ENCODE assay signal across 16 cellular contexts in the genomic region with DNA sequence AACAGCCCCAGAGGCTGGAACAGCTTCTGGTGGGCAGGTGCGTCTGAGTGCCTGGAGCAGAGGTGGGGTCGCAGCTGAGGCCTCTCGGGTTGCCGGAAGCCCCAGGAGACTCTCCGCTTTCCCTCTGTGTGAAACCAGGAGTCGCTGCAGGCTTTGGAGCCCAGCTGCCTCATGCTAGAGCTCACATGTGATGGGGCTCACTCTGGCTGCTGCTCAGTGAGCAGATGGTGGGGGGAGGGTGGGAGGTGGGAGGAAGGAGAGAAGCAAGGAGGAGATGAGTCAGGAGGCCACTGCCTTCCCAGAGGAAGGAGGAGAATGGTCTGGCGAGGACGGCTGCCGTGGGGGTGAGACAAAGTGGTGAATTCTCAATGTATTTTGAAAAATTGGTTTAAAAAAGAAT.
A peak's percentile ranks its signal among the peaks of the same experiment; 100 is the strongest.
DNase-seq lines count a peak whose midpoint lies in the region; ATAC-seq, FAIRE-seq and TF ChIP-seq lines count a peak whose summit lies in the region.
"Had no signal": no experiment of that assay in that cellular context is flagged by ENCODE, and none has a peak within 500 bp of the region (broad histone marks: within the 10 kb centered on the region; RNA-seq: fewer than 3 reads in every experiment).

No MANE protein-coding gene starts in this region.

- no peak for TF ChIP-seq CTCF in D721Med (IDR thresholded peaks at IDR 0.05; ENCODE audit: insufficient read depth, missing control alignments)

- ATAC-seq in GM19035 (IDR thresholded peaks at IDR 0.05; ENCODE audit: unreplicated experiment) (no peak), GM18873 (IDR thresholded peaks at IDR 0.05; ENCODE audit: low FRiP score, unreplicated experiment) (no peak)
- ATAC-seq: right lobe of liver; stimulated activated naive B cell treated with anti-CD40 and anti-IgM and Interleukin-4, amounts not matched to agents 10 μg/mL and 1 μg/mL and 100 μg/mL, for 72 hours had no signal

- no peak for FAIRE-seq in D721Med (lab: Jason Lieb, UNC)
- FAIRE-seq: endothelial cell of umbilical vein had no signal

- DNase-seq in D721Med (ENCODE audit: insufficient read length, low spot score) (peak; percentile 35), NCI-H2171 treated with DMSO at 0.1 percent for 48 hours (lab: John Stamatoyannopoulos, UW) (peak; percentile 98), cerebellum (ENCODE audit: low spot score) (peak; percentile 72), middle frontal gyrus (ENCODE audit: extremely low spot score, low spot score) (peak; percentile 36), 8988T (no peak)
- no peak for DNase-seq in activated T-cell treated with anti-CD3 and anti-CD28 coated beads, Interleukin-2, amount 50 U/mL, for 1 hour
- DNase-seq: activated T-cell treated with anti-CD3 and anti-CD28 coated beads, Interleukin-2, amount 50 U/mL, for 24 hours; central memory CD4-positive, alpha-beta T cell; naive B cell; NCI-H1092 treated with DMSO at 0.1 percent for 48 hours; right lobe of liver; stimulated activated naive B cell treated with anti-CD40 and anti-IgM and Interleukin-4, amounts not matched to agents 10 μg/mL and 1 μg/mL and 100 μg/mL, for 72 hours; T-helper 2 cell had no signal

Comparison
In these comparisons a context has a peak if more than half of its experiments do, and no peak if none do; other contexts are left out.
1. DNase-seq: peak in D721Med (single experiment), NCI-H2171 treated with DMSO at 0.1 percent for 48 hours (single experiment), cerebellum (single experiment) and middle frontal gyrus (single experiment); none in 8988T (single experiment) and activated T-cell treated with anti-CD3 and anti-CD28 coated beads, Interleukin-2, amount 50 U/mL, for 1 hour (single experiment).